2 cellular contexts compared by ENCODE assay signal in the genomic region with DNA sequence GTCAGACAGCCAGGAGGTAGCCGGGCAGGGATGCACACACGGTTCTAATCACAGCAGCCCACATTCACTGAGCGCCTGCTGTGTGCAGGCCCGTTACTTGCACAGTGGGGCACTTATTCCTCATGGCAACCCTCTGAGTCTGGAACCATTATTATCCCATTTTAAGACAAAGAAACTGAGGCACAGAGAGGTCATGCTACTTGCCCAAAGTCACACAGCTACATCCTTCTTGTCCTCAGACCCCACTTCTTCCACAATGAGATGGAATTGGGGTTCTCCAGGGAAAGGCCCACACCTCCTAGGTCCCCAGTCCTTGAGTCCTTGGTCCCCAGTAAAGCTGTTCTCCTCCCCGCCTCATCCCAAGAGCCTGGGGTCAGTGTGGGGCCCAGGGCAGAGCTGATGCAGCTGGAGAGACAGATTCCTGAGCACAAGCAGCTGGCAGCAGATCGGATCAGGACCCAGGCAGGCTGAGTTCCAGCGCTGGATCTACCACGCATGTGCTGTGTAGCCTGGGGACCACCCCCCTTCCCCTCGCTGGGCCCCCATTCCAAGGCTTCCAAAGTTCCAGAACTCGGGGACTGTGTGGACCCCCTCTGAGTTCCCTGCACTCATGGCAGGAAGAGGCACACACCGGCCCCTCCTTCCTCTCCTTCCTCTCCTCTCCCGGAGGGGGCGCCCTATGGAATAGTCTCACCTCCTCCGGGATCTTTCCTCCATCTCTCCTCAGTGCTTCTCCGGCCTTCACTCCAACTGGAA.
A peak's percentile ranks its signal among the peaks of the same experiment; 100 is the strongest.
TF ChIP-seq lines count a peak whose summit lies in the region.

No MANE protein-coding gene starts in this region.

TF ChIP-seq in HEK293, 187 proteins besides CTCF, POLR2A, EP300 and RAD21:
- TF ChIP-seq ZNF768 (tag by site-specific recombination; IDR thresholded peaks at IDR 0.05) (0 out of 2 replicates have a peak, but pooled peaks have one; percentile 52), ZNF138 (tag by site-specific recombination; IDR thresholded peaks at IDR 0.05; ENCODE audit: borderline replicate concordance) (no peak)

TF ChIP-seq in H1, 55 proteins besides CTCF, POLR2A, EP300 and RAD21:
- TF ChIP-seq HDAC2 (IDR thresholded peaks at IDR 0.05; ENCODE audit: borderline replicate concordance in 1 of 2, low read depth in 2 of 2, low read length in 2 of 2) = no peak
- TF ChIP-seq KDM4A (IDR thresholded peaks at IDR 0.05; ENCODE audit: low read depth, low read length, severe bottlenecking) = no peak
- no peak for TF ChIP-seq SP1 (IDR thresholded peaks at IDR 0.05; ENCODE audit: low read depth, low read length)
- no peak for TF ChIP-seq EGR1 (IDR thresholded peaks at IDR 0.05; ENCODE audit: borderline replicate concordance, low read depth, low read length)
- TF ChIP-seq POLR2AphosphoS5 (IDR thresholded peaks at IDR 0.05; ENCODE audit: low read depth, low read length) = no peak
- no peak for TF ChIP-seq KDM1A (IDR thresholded peaks at IDR 0.05; ENCODE audit: borderline replicate concordance, low read length)
- no peak for TF ChIP-seq ZNF274 (IDR thresholded peaks at IDR 0.05; ENCODE audit: borderline replicate concordance, extremely low read depth, low read length)
- no peak for TF ChIP-seq BRCA1 (IDR thresholded peaks at IDR 0.05; ENCODE audit: low read depth, low read length)
- no peak for TF ChIP-seq SP2 (IDR thresholded peaks at IDR 0.05; ENCODE audit: low read length)
- TF ChIP-seq, protein P1, sequence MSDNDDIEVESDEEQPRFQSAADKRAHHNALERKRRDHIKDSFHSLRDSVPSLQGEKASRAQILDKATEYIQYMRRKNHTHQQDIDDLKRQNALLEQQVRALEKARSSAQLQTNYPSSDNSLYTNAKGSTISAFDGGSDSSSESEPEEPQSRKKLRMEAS (IDR thresholded peaks at IDR 0.05) = no peak
- no peak for TF ChIP-seq TAF1 (IDR thresholded peaks at IDR 0.05; ENCODE audit: low read depth, low read length)
- no peak for TF ChIP-seq BCL11A (IDR thresholded peaks at IDR 0.05; ENCODE audit: low read depth in 2 of 2, low read length in 2 of 2)
